20 cellular contexts compared by ENCODE assay signal in the genomic region with DNA sequence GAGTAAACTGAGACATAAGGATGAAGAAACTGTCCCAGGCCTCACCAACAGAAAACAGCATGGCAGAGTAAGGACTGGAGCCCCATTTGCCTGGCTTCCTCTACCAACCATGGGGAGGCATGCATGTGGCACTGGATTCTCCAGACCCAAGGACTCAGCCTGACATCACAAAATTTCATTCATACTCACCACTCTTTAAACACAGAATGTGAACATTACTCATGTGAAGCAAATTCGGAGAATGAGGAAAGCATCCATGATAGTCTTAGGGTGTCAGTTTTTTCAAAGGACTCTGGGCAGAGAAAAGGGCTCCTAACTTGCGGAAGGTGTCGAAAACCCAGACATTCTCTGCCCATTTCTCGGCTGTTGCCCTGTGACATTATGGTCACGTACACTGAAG.
"Had no signal": no experiment of that assay in that cellular context is flagged by ENCODE, and none has a peak within 500 bp of the region (broad histone marks: within the 10 kb centered on the region; RNA-seq: fewer than 3 reads in every experiment).

No MANE protein-coding gene starts in this region.

- H3K4me1 ChIP-seq: body of pancreas, pancreas, psoas muscle, right atrium auricular region, upper lobe of right lung had no signal

- H3K27me3 Mint-ChIP-seq: activated CD4-positive, alpha-beta memory T cell treated with anti-CD3 and anti-CD28 coated beads for 36 hours; activated CD4-positive, alpha-beta T cell treated with anti-CD3 and anti-CD28 coated beads for 36 hours; activated naive CD8-positive, alpha-beta T cell treated with anti-CD3 and anti-CD28 coated beads, Interleukin-2, amount 50 U/mL, for 24 hours had no signal

- H3K79me2 ChIP-seq: hepatocyte had no signal

- H3K27ac Mint-ChIP-seq: activated CD4-positive, alpha-beta memory T cell treated with anti-CD3 and anti-CD28 coated beads for 36 hours; activated CD4-positive, alpha-beta T cell treated with anti-CD3 and anti-CD28 coated beads for 36 hours; activated naive CD8-positive, alpha-beta T cell treated with anti-CD3 and anti-CD28 coated beads, Interleukin-2, amount 50 U/mL, for 24 hours; activated T-cell treated with anti-CD3 and anti-CD28 coated beads, Interleukin-2, amount 50 U/mL, for 72 hours; immature natural killer cell had no signal

- DNase-seq: activated CD4-positive, alpha-beta memory T cell treated with anti-CD3 and anti-CD28 coated beads for 36 hours; activated CD4-positive, alpha-beta T cell treated with anti-CD3 and anti-CD28 coated beads for 36 hours; activated effector memory CD4-positive, alpha-beta T cell treated with Interleukin-2 at 50 U/mL for 16 hours; activated naive CD4-positive, alpha-beta T cell treated with anti-CD3 and anti-CD28 coated beads, Interleukin-2, amount 50 U/mL, for 16 hours; activated naive CD8-positive, alpha-beta T cell treated with anti-CD3 and anti-CD28 coated beads, Interleukin-2, amount 50 U/mL, for 24 hours; activated T-cell treated with anti-CD3 and anti-CD28 coated beads, Interleukin-2, amount 50 U/mL, for 72 hours; body of pancreas; immature natural killer cell; left ventricle myocardium superior; mammary epithelial cell; midbrain; pancreas; psoas muscle; stimulated activated CD4-positive, alpha-beta T cell treated with anti-CD3 and anti-CD28 coated beads, Interleukin-4, amount 100 ng/mL, for 24 hours; stimulated activated naive CD8-positive, alpha-beta T cell treated with anti-CD3 and anti-CD28 coated beads, Interleukin-15, Interleukin-2, amounts not matched to agents 100 U/mL and 50 U/mL, for 24 hours; upper lobe of right lung had no signal

- H2AFZ ChIP-seq: hepatocyte had no signal

- H3K4me3 ChIP-seq: body of pancreas, hepatocyte, pancreas, psoas muscle, right atrium auricular region, upper lobe of right lung had no signal

- ATAC-seq: activated CD4-positive, alpha-beta T cell treated with anti-CD3 and anti-CD28 coated beads for 36 hours; activated naive CD8-positive, alpha-beta T cell treated with anti-CD3 and anti-CD28 coated beads, Interleukin-2, amount 50 U/mL, for 24 hours; activated T-cell treated with anti-CD3 and anti-CD28 coated beads, Interleukin-2, amount 50 U/mL, for 72 hours; body of pancreas; left ventricle myocardium superior; pancreas; psoas muscle; stimulated activated naive CD8-positive, alpha-beta T cell treated with anti-CD3 and anti-CD28 coated beads, Interleukin-15, Interleukin-2, amounts not matched to agents 100 U/mL and 50 U/mL, for 24 hours; upper lobe of right lung had no signal

- H3K4me1 Mint-ChIP-seq: activated CD4-positive, alpha-beta T cell treated with anti-CD3 and anti-CD28 coated beads for 36 hours; activated naive CD8-positive, alpha-beta T cell treated with anti-CD3 and anti-CD28 coated beads, Interleukin-2, amount 50 U/mL, for 24 hours; immature natural killer cell had no signal

- H3K9me3 Mint-ChIP-seq: activated CD4-positive, alpha-beta memory T cell treated with anti-CD3 and anti-CD28 coated beads for 36 hours; activated naive CD8-positive, alpha-beta T cell treated with anti-CD3 and anti-CD28 coated beads, Interleukin-2, amount 50 U/mL, for 24 hours; activated T-cell treated with anti-CD3 and anti-CD28 coated beads, Interleukin-2, amount 50 U/mL, for 72 hours; immature natural killer cell; nephron had no signal

- H3K4me3 Mint-ChIP-seq: activated CD4-positive, alpha-beta memory T cell treated with anti-CD3 and anti-CD28 coated beads for 36 hours; activated CD4-positive, alpha-beta T cell treated with anti-CD3 and anti-CD28 coated beads for 36 hours; activated naive CD8-positive, alpha-beta T cell treated with anti-CD3 and anti-CD28 coated beads, Interleukin-2, amount 50 U/mL, for 24 hours; activated T-cell treated with anti-CD3 and anti-CD28 coated beads, Interleukin-2, amount 50 U/mL, for 72 hours; immature natural killer cell; nephron had no signal

- FAIRE-seq: pancreas had no signal

- H3K36me3 ChIP-seq: neutrophil, pancreas, right atrium auricular region, upper lobe of right lung had no signal

- H3K27me3 ChIP-seq: body of pancreas, hepatocyte, neutrophil, pancreas, right atrium auricular region, upper lobe of right lung had no signal

- H3K4me2 ChIP-seq: hepatocyte had no signal

- H3K27ac ChIP-seq: body of pancreas, hepatocyte, neutrophil, pancreas, psoas muscle, right atrium auricular region, upper lobe of right lung had no signal

- H3K9me3 ChIP-seq: body of pancreas, neutrophil, pancreas, psoas muscle, right atrium auricular region, upper lobe of right lung had no signal
